ENCODE assay signal across 10 cellular contexts in genomic region chr1:67840449-67840848, GRCh38. TPM values are rescaled to one million over a fixed set of nuclear protein-coding genes. Genes with fewer than 3 reads are reported as not detected.
DNase-seq lines count a peak whose midpoint lies in the region; TF ChIP-seq lines count a peak whose summit lies in the region.
"Had no signal": no experiment of that assay in that cellular context is flagged by ENCODE, and none has a peak within 500 bp of the region (broad histone marks: within the 10 kb centered on the region; RNA-seq: fewer than 3 reads in every experiment).

No MANE protein-coding gene starts in this region.

- in situ Hi-C loops in astrocyte of the spinal cord (cut with HindIII; ENCODE audit: low sequenced_read_pairs) = no loop called here

- no peaks in the 10 kb centered on the region for H3K27me3 ChIP-seq in iPS-20b (ENCODE audit: insufficient read depth, low read length)
- no peaks in the 10 kb centered on the region for H3K27me3 ChIP-seq in suprapubic skin
- H3K27me3 ChIP-seq in prostate gland (replicated peaks; ENCODE audit: insufficient read depth) = no peaks in the 10 kb centered on the region

- H3K9ac ChIP-seq in iPS-20b (ENCODE audit: low read depth, low read length) = no peak overlapping the region

- DNase-seq in HS-27A (ENCODE audit: low read depth) = peak; percentile 91
- peak; percentile 85 for DNase-seq in astrocyte of the spinal cord (ENCODE audit: low read depth, low spot score)
- no peak for DNase-seq in suprapubic skin (ENCODE audit: low spot score in 2 of 2)
- DNase-seq in substantia nigra (lab: John Stamatoyannopoulos, UW) = no peak
- DNase-seq in NCI-H1694 (lab: John Stamatoyannopoulos, UW) = no peak
- no peak for DNase-seq in prostate gland (ENCODE audit: low spot score)
- no peak for DNase-seq in T-helper 9 cell
- DNase-seq: RPMI8226; stimulated activated CD4-positive, alpha-beta T cell treated with anti-CD3 and anti-CD28 coated beads, Interleukin-12 subunit alpha, Interleukin-12 subunit beta, amount 100 ng/mL, for 4 hours had no signal

- H3K4me1 ChIP-seq in iPS-20b (ENCODE audit: insufficient read depth, low read length) = peaks cover 41% of the 10 kb centered on the region
- H3K4me1 ChIP-seq in suprapubic skin = peaks cover 42% of the 10 kb centered on the region
- no peaks in the 10 kb centered on the region for H3K4me1 ChIP-seq in prostate gland (replicated peaks)

- no peak for TF ChIP-seq CTCF in astrocyte of the spinal cord (IDR thresholded peaks at IDR 0.05; ENCODE audit: low read depth, low read length)
- no peak for TF ChIP-seq CTCF in suprapubic skin (IDR thresholded peaks at IDR 0.05)
- TF ChIP-seq CTCF in prostate gland (IDR thresholded peaks at IDR 0.05) = no peak

- H3K27ac ChIP-seq in iPS-20b (ENCODE audit: low read length) (no peak overlapping the region), suprapubic skin (peak overlapping the region; percentile 24), substantia nigra (ENCODE audit: low read depth, low read length, poor library complexity, severe bottlenecking) (no peak overlapping the region), prostate gland (no peak overlapping the region)

- TF ChIP-seq POLR2A in suprapubic skin (IDR thresholded peaks at IDR 0.05) = no peak
- no peak for TF ChIP-seq POLR2A in prostate gland (IDR thresholded peaks at IDR 0.05)

- no peaks in the 10 kb centered on the region for H3K36me3 ChIP-seq in iPS-20b (ENCODE audit: insufficient read depth, low read depth, low read length)
- no peaks in the 10 kb centered on the region for H3K36me3 ChIP-seq in suprapubic skin
- H3K36me3 ChIP-seq in prostate gland = no peaks in the 10 kb centered on the region

- H3K9me3 ChIP-seq in iPS-20b (ENCODE audit: insufficient read depth, low read depth, low read length) (no peaks in the 10 kb centered on the region), suprapubic skin (no peaks in the 10 kb centered on the region), prostate gland (no peaks in the 10 kb centered on the region)

- H3K4me3 ChIP-seq in astrocyte of the spinal cord (ENCODE audit: low read depth, low read length) (no peak overlapping the region), iPS-20b (ENCODE audit: low read length) (peak overlapping the region; percentile 22; the same call in 1 of the 2 replicates), suprapubic skin (no peak overlapping the region), prostate gland (no peak overlapping the region)

- 33% methylated on average over 2 of the region's 2 CpGs for WGBS in suprapubic skin
- WGBS in prostate gland = 37% methylated on average over 2 of the region's 2 CpGs

- no peak for TF ChIP-seq EP300 in suprapubic skin (IDR thresholded peaks at IDR 0.05)

- intact Hi-C loops in prostate gland (cut with DNase I) = no loop called here

RNA-seq across cellular contexts. Expression of gene GNG12, which starts 7.2 kb away (rescaled TPM):
- total RNA-seq in suprapubic skin = 100 to 1,000 TPM in 1 of 4 donors, 10 to 100 TPM in 3; 89.6 to 129 (median 90.9) TPM
- 10 to 100 TPM; 49.4 to 61.5 TPM for total RNA-seq in prostate gland

Comparison
In these comparisons a context has a peak if more than half of its experiments do, and no peak if none do; other contexts are left out.
1. DNase-seq: peak in HS-27A (single experiment) and astrocyte of the spinal cord (single experiment); none in suprapubic skin (0 of 2), substantia nigra (0 of 49), NCI-H1694 (single experiment), prostate gland (single experiment) and T-helper 9 cell (single experiment).